In the genomic region with DNA sequence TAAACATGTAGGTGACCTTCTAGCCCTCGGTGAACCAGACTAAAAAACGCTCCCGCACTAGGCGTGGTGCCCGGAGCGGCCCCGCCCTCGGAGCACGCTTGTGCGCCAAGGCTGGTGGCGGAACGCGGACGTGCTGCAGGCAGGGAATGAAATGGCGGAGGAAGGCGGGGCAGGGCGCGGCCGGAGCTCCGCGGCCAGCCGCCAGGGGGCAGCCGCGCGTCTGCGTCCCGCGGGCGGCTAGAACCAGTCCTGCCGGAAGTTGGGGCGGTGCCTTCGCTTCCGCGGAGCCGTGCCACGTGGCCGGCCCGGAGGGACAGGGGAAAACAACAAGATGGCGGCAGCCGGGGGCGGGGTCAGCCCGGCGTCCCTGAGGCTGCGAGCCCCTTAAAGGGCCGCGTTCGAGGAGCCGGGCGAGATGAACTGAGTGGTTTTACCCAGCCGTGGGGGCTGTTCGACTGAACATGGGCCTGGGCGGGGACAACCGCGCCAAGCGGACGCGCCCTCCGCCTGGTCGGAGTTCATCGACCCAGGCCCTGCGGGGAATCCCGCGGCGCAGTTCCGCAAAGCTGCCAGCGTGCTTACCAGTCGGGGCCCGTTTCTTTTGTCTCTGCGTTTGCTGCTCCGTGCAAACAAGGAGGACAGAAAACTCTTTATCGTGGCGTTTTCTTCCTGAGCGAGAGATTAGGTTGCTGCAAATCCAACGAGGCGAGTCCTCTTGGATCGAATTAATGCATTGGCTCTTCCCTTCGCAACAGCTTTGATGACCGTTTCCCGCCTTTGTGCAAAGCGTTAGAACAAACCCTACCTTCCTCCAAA, we compare ENCODE assay signal across 1 cellular context.
A peak's percentile ranks its signal among the peaks of the same experiment; 100 is the strongest.
TF ChIP-seq lines count a peak whose summit lies in the region.

No MANE protein-coding gene starts in this region.

TF ChIP-seq in SK-N-SH, 30 proteins besides CTCF, POLR2A, EP300 and RAD21 (continued from another document):
- TF ChIP-seq REST (IDR thresholded peaks at IDR 0.05; ENCODE audit: low read depth, low read length) (peak; percentile 68), PBX3 (IDR thresholded peaks at IDR 0.05) (peak; percentile 24; the same call in 1 of the 2 replicates), CHD2 (IDR thresholded peaks at IDR 0.05; ENCODE audit: low read length, partially characterized antibody) (peak; percentile 22), ELF1 (IDR thresholded peaks at IDR 0.05) (peak; percentile 71), MAX (IDR thresholded peaks at IDR 0.05; ENCODE audit: low read depth) (peak; percentile 99), GATA2 (CRISPR knock-in tag; IDR thresholded peaks at IDR 0.05) (no peak), POLR2AphosphoS5 (IDR thresholded peaks at IDR 0.05; ENCODE audit: low read depth, low read length) (peak; percentile 42; the same call in 1 of the 2 replicates), RCOR1 (IDR thresholded peaks at IDR 0.05; ENCODE audit: low read length) (no peak), TAF1 (IDR thresholded peaks at IDR 0.05; ENCODE audit: borderline replicate concordance, low read depth, low read length) (peak; percentile 57; the same call in 1 of the 2 replicates), RFX5 (IDR thresholded peaks at IDR 0.05; ENCODE audit: low read length) (no peak), MXI1 (IDR thresholded peaks at IDR 0.05; ENCODE audit: low read depth, low read length) (peak; percentile 89), TCF12 (IDR thresholded peaks at IDR 0.05) (0 out of 2 replicates have a peak, but pooled peaks have one; percentile 25), FOXM1 (IDR thresholded peaks at IDR 0.05; ENCODE audit: low read depth) (peak; percentile 66; the same call in 1 of the 2 replicates), NRF1 (IDR thresholded peaks at IDR 0.05; ENCODE audit: low read depth, low read length) (no peak), FOSL2 (IDR thresholded peaks at IDR 0.05; ENCODE audit: borderline replicate concordance, low read depth) (no peak), JUND (IDR thresholded peaks at IDR 0.05) (no peak), NFIC (IDR thresholded peaks at IDR 0.05; ENCODE audit: borderline replicate concordance) (peak; percentile 28), TEAD4 (IDR thresholded peaks at IDR 0.05; ENCODE audit: borderline replicate concordance, insufficient read depth) (peak; percentile 47; the same call in 1 of the 2 replicates)
